In the genomic region with DNA sequence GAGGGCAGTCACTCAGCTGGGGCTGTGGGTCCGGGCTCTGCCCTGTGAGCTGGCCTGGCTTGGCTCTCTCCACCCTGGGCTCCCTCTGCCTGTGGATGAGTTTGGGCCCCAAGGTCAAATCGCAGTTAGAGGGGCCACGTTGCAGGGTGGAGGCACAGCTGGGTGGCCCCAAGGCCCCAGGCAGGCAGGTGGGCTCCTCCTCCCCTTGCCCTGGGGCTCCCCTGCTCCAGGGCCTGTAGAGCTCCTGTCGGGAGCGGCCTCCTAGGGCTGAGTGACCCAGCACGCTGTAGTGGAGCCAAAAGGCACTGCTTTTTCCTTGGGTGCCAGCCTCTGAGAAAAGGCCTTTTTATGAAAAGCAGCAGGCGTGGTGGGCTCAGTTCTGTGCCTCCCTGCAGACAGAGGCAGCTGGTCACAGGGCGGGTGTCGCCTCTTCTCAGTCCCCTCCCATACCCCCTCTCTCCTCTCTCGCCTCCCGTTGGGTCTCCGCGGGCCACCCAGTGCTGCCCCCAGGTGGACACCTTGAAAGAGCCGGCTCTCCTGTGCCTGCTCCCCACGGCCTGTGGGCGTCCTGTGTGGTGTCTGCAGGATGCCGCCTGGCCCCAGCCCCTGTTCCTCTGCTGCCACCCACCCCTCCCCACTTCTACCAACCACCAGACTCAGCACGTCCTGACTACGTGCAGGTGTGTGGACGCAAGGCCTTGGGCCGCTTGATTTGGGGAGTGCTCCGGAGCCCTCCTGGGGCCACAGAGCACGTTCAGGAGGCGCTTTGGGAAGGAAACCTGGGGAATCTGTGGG, we compare ENCODE assay signal across 1 cellular context.
TF ChIP-seq lines count a peak whose summit lies in the region.

No MANE protein-coding gene starts in this region.

TF ChIP-seq in GM23338, 12 proteins besides CTCF, POLR2A, EP300 and RAD21 (continued from another document):
- TF ChIP-seq, protein P1, sequence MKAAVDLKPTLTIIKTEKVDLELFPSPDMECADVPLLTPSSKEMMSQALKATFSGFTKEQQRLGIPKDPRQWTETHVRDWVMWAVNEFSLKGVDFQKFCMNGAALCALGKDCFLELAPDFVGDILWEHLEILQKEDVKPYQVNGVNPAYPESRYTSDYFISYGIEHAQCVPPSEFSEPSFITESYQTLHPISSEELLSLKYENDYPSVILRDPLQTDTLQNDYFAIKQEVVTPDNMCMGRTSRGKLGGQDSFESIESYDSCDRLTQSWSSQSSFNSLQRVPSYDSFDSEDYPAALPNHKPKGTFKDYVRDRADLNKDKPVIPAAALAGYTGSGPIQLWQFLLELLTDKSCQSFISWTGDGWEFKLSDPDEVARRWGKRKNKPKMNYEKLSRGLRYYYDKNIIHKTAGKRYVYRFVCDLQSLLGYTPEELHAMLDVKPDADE (IDR thresholded peaks at IDR 0.05): no peak
- no peak for TF ChIP-seq CREB1 (CRISPR knock-in tag; IDR thresholded peaks at IDR 0.05; ENCODE audit: low read depth)
- TF ChIP-seq, protein P2, sequence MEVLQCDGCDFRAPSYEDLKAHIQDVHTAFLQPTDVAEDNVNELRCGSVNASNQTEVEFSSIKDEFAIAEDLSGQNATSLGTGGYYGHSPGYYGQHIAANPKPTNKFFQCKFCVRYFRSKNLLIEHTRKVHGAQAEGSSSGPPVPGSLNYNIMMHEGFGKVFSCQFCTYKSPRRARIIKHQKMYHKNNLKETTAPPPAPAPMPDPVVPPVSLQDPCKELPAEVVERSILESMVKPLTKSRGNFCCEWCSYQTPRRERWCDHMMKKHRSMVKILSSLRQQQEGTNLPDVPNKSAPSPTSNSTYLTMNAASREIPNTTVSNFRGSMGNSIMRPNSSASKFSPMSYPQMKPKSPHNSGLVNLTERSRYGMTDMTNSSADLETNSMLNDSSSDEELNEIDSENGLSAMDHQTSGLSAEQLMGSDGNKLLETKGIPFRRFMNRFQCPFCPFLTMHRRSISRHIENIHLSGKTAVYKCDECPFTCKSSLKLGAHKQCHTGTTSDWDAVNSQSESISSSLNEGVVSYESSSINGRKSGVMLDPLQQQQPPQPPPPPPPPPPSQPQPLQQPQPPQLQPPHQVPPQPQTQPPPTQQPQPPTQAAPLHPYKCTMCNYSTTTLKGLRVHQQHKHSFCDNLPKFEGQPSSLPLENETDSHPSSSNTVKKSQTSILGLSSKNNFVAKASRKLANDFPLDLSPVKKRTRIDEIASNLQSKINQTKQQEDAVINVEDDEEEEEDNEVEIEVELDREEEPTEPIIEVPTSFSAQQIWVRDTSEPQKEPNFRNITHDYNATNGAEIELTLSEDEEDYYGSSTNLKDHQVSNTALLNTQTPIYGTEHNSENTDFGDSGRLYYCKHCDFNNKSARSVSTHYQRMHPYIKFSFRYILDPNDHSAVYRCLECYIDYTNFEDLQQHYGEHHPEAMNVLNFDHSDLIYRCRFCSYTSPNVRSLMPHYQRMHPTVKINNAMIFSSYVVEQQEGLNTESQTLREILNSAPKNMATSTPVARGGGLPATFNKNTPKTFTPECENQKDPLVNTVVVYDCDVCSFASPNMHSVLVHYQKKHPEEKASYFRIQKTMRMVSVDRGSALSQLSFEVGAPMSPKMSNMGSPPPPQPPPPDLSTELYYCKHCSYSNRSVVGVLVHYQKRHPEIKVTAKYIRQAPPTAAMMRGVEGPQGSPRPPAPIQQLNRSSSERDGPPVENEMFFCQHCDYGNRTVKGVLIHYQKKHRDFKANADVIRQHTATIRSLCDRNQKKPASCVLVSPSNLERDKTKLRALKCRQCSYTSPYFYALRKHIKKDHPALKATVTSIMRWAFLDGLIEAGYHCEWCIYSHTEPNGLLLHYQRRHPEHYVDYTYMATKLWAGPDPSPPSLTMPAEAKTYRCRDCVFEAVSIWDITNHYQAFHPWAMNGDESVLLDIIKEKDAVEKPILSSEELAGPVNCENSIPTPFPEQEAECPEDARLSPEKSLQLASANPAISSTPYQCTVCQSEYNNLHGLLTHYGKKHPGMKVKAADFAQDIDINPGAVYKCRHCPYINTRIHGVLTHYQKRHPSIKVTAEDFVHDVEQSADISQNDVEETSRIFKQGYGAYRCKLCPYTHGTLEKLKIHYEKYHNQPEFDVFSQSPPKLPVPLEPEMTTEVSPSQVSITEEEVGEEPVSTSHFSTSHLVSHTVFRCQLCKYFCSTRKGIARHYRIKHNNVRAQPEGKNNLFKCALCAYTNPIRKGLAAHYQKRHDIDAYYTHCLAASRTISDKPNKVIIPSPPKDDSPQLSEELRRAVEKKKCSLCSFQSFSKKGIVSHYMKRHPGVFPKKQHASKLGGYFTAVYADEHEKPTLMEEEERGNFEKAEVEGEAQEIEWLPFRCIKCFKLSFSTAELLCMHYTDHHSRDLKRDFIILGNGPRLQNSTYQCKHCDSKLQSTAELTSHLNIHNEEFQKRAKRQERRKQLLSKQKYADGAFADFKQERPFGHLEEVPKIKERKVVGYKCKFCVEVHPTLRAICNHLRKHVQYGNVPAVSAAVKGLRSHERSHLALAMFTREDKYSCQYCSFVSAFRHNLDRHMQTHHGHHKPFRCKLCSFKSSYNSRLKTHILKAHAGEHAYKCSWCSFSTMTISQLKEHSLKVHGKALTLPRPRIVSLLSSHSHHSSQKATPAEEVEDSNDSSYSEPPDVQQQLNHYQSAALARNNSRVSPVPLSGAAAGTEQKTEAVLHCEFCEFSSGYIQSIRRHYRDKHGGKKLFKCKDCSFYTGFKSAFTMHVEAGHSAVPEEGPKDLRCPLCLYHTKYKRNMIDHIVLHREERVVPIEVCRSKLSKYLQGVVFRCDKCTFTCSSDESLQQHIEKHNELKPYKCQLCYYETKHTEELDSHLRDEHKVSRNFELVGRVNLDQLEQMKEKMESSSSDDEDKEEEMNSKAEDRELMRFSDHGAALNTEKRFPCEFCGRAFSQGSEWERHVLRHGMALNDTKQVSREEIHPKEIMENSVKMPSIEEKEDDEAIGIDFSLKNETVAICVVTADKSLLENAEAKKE (CRISPR knock-in tag; IDR thresholded peaks at IDR 0.05): no peak
- TF ChIP-seq POLR2AphosphoS5 (IDR thresholded peaks at IDR 0.05; ENCODE audit: low read depth): no peak
- no peak for TF ChIP-seq EZH2phosphoT487 (IDR thresholded peaks at IDR 0.05; ENCODE audit: unreplicated experiment)
- no peak for TF ChIP-seq JUNB (IDR thresholded peaks at IDR 0.05; ENCODE audit: unreplicated experiment)
- TF ChIP-seq ZNF114 (CRISPR knock-in tag; IDR thresholded peaks at IDR 0.05): no peak
- no peak for TF ChIP-seq EZH2 (IDR thresholded peaks at IDR 0.05; ENCODE audit: low read depth, unreplicated experiment)
- no peak for TF ChIP-seq STAT1 (IDR thresholded peaks at IDR 0.05; ENCODE audit: unreplicated experiment)
- TF ChIP-seq NANOG (IDR thresholded peaks at IDR 0.05; ENCODE audit: borderline replicate concordance): no peak
